8 cellular contexts compared by ENCODE assay signal in genomic region chr5:148826082-148826971, GRCh38. TPM values are rescaled to one million over a fixed set of nuclear protein-coding genes. Genes with fewer than 3 reads are reported as not detected.
A peak's percentile ranks its signal among the peaks of the same experiment; 100 is the strongest.
DNase-seq lines count a peak whose midpoint lies in the region; ATAC-seq lines count a peak whose summit lies in the region.

Gene ADRB2 (plus strand): TSS chr5:148826611. CDS start chr5:148826832, 221 bp downstream.

- H3K4me1 ChIP-seq in SJCRH30, result peaks cover 12% of the 10 kb centered on the region; the same call in 1 of the 2 replicates

- H3K4me3 ChIP-seq in SJCRH30, result peak within 1 kb of the TSS; percentile 54

- no peaks in the 10 kb centered on the region for H3K27me3 ChIP-seq in SJCRH30

- H3K9me3 ChIP-seq in SJCRH30 (replicated peaks), result no peaks in the 10 kb centered on the region

- H3K36me3 ChIP-seq in SJCRH30, result no peaks in the 10 kb centered on the region

- peak; percentile 98 for ATAC-seq in GM21528 (IDR thresholded peaks at IDR 0.05; ENCODE audit: low FRiP score, unreplicated experiment)

- H3K27ac ChIP-seq in SJCRH30, result peak within 1 kb of the TSS; percentile 21

- DNase-seq in DMS 273 treated with DMSO at 0.1 percent for 48 hours (lab: John Stamatoyannopoulos, UW) (peak; percentile 63), HuH-7.5 (ENCODE audit: low spot score) (peak; percentile 46), SJCRH30 (peak; percentile 76 to 80), globus pallidus (ENCODE audit: low spot score) (peak; percentile 90), nucleus accumbens (lab: John Stamatoyannopoulos, UW) (peak; percentile 31 to 91 (median 76)), superior temporal gyrus (ENCODE audit: extremely low spot score) (peak; percentile 78)
- peak; percentile 82 for DNase-seq in activated naive CD4-positive, alpha-beta T cell treated with anti-CD3 and anti-CD28 coated beads, Interleukin-2, amount 50 U/mL, for 16 hours

RNA-seq across cellular contexts. Expression of gene ADRB2, which starts in this region (rescaled TPM):
- total RNA-seq in SJCRH30 (2014; rRNA removed; shearing (Covaris generic)), result 0.08 and 0.10 TPM in 2 replicates

Comparison
In these comparisons a context has a peak if more than half of its experiments do, and no peak if none do; other contexts are left out.
1. Peak in every context shown above with its lines: DNase-seq, ATAC-seq, H3K4me3 ChIP-seq and H3K27ac ChIP-seq.
2. Peak in DNase-seq, H3K4me3 ChIP-seq and H3K27ac ChIP-seq in SJCRH30; RNA of the gene not detected or under 1 TPM.